In genomic region chr6:39124114-39124513, GRCh38 we compare ENCODE assay signal across 1 cellular context.
TF ChIP-seq lines count a peak whose summit lies in the region.

No MANE protein-coding gene starts in this region.

TF ChIP-seq in GM23338, 12 proteins besides CTCF, POLR2A, EP300 and RAD21 (continued from another document):
- TF ChIP-seq, protein P1, sequence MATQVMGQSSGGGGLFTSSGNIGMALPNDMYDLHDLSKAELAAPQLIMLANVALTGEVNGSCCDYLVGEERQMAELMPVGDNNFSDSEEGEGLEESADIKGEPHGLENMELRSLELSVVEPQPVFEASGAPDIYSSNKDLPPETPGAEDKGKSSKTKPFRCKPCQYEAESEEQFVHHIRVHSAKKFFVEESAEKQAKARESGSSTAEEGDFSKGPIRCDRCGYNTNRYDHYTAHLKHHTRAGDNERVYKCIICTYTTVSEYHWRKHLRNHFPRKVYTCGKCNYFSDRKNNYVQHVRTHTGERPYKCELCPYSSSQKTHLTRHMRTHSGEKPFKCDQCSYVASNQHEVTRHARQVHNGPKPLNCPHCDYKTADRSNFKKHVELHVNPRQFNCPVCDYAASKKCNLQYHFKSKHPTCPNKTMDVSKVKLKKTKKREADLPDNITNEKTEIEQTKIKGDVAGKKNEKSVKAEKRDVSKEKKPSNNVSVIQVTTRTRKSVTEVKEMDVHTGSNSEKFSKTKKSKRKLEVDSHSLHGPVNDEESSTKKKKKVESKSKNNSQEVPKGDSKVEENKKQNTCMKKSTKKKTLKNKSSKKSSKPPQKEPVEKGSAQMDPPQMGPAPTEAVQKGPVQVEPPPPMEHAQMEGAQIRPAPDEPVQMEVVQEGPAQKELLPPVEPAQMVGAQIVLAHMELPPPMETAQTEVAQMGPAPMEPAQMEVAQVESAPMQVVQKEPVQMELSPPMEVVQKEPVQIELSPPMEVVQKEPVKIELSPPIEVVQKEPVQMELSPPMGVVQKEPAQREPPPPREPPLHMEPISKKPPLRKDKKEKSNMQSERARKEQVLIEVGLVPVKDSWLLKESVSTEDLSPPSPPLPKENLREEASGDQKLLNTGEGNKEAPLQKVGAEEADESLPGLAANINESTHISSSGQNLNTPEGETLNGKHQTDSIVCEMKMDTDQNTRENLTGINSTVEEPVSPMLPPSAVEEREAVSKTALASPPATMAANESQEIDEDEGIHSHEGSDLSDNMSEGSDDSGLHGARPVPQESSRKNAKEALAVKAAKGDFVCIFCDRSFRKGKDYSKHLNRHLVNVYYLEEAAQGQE (IDR thresholded peaks at IDR 0.05; ENCODE audit: unreplicated experiment), result no peak
- TF ChIP-seq ZNF114 (CRISPR knock-in tag; IDR thresholded peaks at IDR 0.05) (no peak), EZH2 (IDR thresholded peaks at IDR 0.05; ENCODE audit: low read depth, unreplicated experiment) (no peak), ZNF331 (CRISPR knock-in tag; IDR thresholded peaks at IDR 0.05; ENCODE audit: low read depth) (no peak), POLR2AphosphoS5 (IDR thresholded peaks at IDR 0.05; ENCODE audit: low read depth) (no peak), STAT1 (IDR thresholded peaks at IDR 0.05; ENCODE audit: unreplicated experiment) (no peak), ZNF462 (CRISPR knock-in tag; IDR thresholded peaks at IDR 0.05) (no peak), ETS1 (IDR thresholded peaks at IDR 0.05) (no peak), JUNB (IDR thresholded peaks at IDR 0.05; ENCODE audit: unreplicated experiment) (no peak), EZH2phosphoT487 (IDR thresholded peaks at IDR 0.05; ENCODE audit: unreplicated experiment) (no peak)
